23 cellular contexts compared by ENCODE assay signal in genomic region chr22:19088866-19089595, GRCh38. TPM values are rescaled to one million over a fixed set of nuclear protein-coding genes. Genes with fewer than 3 reads are reported as not detected.
DNase-seq lines count a peak whose midpoint lies in the region; ATAC-seq and TF ChIP-seq lines count a peak whose summit lies in the region.
"Had no signal": no experiment of that assay in that cellular context is flagged by ENCODE, and none has a peak within 500 bp of the region (broad histone marks: within the 10 kb centered on the region; RNA-seq: fewer than 3 reads in every experiment).

No MANE protein-coding gene starts in this region.

- peaks cover 21% of the 10 kb centered on the region for H3K4me1 Mint-ChIP-seq in activated naive CD8-positive, alpha-beta T cell treated with anti-CD3 and anti-CD28 coated beads for 36 hours
- peaks cover 16% of the 10 kb centered on the region for H3K4me1 Mint-ChIP-seq in activated naive CD8-positive, alpha-beta T cell treated with anti-CD3 and anti-CD28 coated beads, Interleukin-2, amount 50 U/mL, for 24 hours

- peak overlapping the region; percentile 30 for H3K4me3 Mint-ChIP-seq in activated naive CD8-positive, alpha-beta T cell treated with anti-CD3 and anti-CD28 coated beads for 36 hours
- H3K4me3 Mint-ChIP-seq in activated naive CD8-positive, alpha-beta T cell treated with anti-CD3 and anti-CD28 coated beads, Interleukin-2, amount 50 U/mL, for 24 hours = no peak overlapping the region
- H3K4me3 Mint-ChIP-seq: B cell; CD4-positive, alpha-beta T cell had no signal

- H3K27ac ChIP-seq in neutrophil = peak overlapping the region; percentile 96
- H3K27ac ChIP-seq: HL-60, SJCRH30 had no signal

- no peaks in the 10 kb centered on the region for H3K27me3 ChIP-seq in neutrophil
- H3K27me3 ChIP-seq: SJCRH30 had no signal

- no peaks in the 10 kb centered on the region for H3K9me3 Mint-ChIP-seq in activated naive CD8-positive, alpha-beta T cell treated with anti-CD3 and anti-CD28 coated beads for 36 hours
- H3K9me3 Mint-ChIP-seq in activated naive CD8-positive, alpha-beta T cell treated with anti-CD3 and anti-CD28 coated beads, Interleukin-2, amount 50 U/mL, for 24 hours = no peaks in the 10 kb centered on the region
- H3K9me3 Mint-ChIP-seq: CD4-positive, alpha-beta T cell had no signal

- TF ChIP-seq CTCF in neutrophil (IDR thresholded peaks at IDR 0.05) = no peak

- peaks cover 16% of the 10 kb centered on the region for H3K36me3 Mint-ChIP-seq in activated naive CD8-positive, alpha-beta T cell treated with anti-CD3 and anti-CD28 coated beads for 36 hours
- H3K36me3 Mint-ChIP-seq in activated naive CD8-positive, alpha-beta T cell treated with anti-CD3 and anti-CD28 coated beads, Interleukin-2, amount 50 U/mL, for 24 hours (ENCODE audit: low read depth) = peaks cover 19% of the 10 kb centered on the region

- ATAC-seq in activated naive CD8-positive, alpha-beta T cell treated with anti-CD3 and anti-CD28 coated beads, Interleukin-2, amount 50 U/mL, for 24 hours = no peak
- ATAC-seq in esophagus mucosa (peak; percentile 12), GM18505 (IDR thresholded peaks at IDR 0.05; ENCODE audit: unreplicated experiment) (no peak)
- ATAC-seq: HepG2 had no signal

- H3K4me3 ChIP-seq in neutrophil (ENCODE audit: low read depth in 1 of 2, low read length in 1 of 2) = no peak overlapping the region
- H3K4me3 ChIP-seq: SJCRH30 had no signal

- no peaks in the 10 kb centered on the region for H3K27me3 Mint-ChIP-seq in activated naive CD8-positive, alpha-beta T cell treated with anti-CD3 and anti-CD28 coated beads for 36 hours
- H3K27me3 Mint-ChIP-seq in activated naive CD8-positive, alpha-beta T cell treated with anti-CD3 and anti-CD28 coated beads, Interleukin-2, amount 50 U/mL, for 24 hours = no peaks in the 10 kb centered on the region
- H3K27me3 Mint-ChIP-seq: B cell; CD4-positive, alpha-beta T cell had no signal

- H3K27ac Mint-ChIP-seq in activated naive CD8-positive, alpha-beta T cell treated with anti-CD3 and anti-CD28 coated beads for 36 hours = no peak overlapping the region
- no peak overlapping the region for H3K27ac Mint-ChIP-seq in activated naive CD8-positive, alpha-beta T cell treated with anti-CD3 and anti-CD28 coated beads, Interleukin-2, amount 50 U/mL, for 24 hours
- H3K27ac Mint-ChIP-seq: B cell had no signal

- no peak for TF ChIP-seq POLR2A in GM18505 (IDR thresholded peaks at IDR 0.05; ENCODE audit: borderline replicate concordance, extremely low read depth, insufficient read depth, insufficient read length)

- no peaks in the 10 kb centered on the region for H3K9me3 ChIP-seq in neutrophil
- H3K9me3 ChIP-seq: SJCRH30 had no signal

- peaks cover 16% of the 10 kb centered on the region for H3K36me3 ChIP-seq in neutrophil
- H3K36me3 ChIP-seq: SJCRH30 had no signal

- H3K4me1 ChIP-seq in neutrophil (ENCODE audit: control insufficient read depth in 1 of 2, insufficient read depth in 1 of 2, low read depth in 1 of 2, low read length in 1 of 2) = peaks cover 84% of the 10 kb centered on the region in 2 experiments

- no peak for DNase-seq in activated naive CD8-positive, alpha-beta T cell treated with anti-CD3 and anti-CD28 coated beads for 36 hours
- no peak for DNase-seq in activated naive CD8-positive, alpha-beta T cell treated with anti-CD3 and anti-CD28 coated beads, Interleukin-2, amount 50 U/mL, for 24 hours
- DNase-seq in UCSD-AML1 (lab: John Stamatoyannopoulos, UW; ENCODE audit: unreplicated experiment) (no peak), T-helper 1 cell (no peak)
- DNase-seq: CD4-positive, alpha-beta T cell; COR-L47; DMS79; KBM-7; NCI-H1092 treated with DMSO at 0.1 percent for 48 hours; NCI-H1436 treated with DMSO at 0.1 percent for 48 hours; NCI-H2029; NCI-H2171 treated with DMSO at 0.1 percent for 48 hours; NCI-H524 treated with DMSO at 0.1 percent for 48 hours; NCI-H82; SJCRH30 had no signal

RNA-seq across cellular contexts. Expression of gene DGCR2, which starts 33.2 kb away (rescaled TPM):
- 10 to 100 TPM; 20.5 to 22.2 TPM for total RNA-seq in activated naive CD8-positive, alpha-beta T cell treated with anti-CD3 and anti-CD28 coated beads for 36 hours
- 46.6 TPM for total RNA-seq in esophagus mucosa

RNA-seq across cellular contexts. Expression of gene TSSK2, which starts 42.1 kb away (rescaled TPM):
- not detected for total RNA-seq in activated naive CD8-positive, alpha-beta T cell treated with anti-CD3 and anti-CD28 coated beads for 36 hours
- not detected for total RNA-seq in esophagus mucosa
- total RNA-seq: B cell, HepG2, HT-29, OCI-LY7, SJCRH30 had no signal

RNA-seq across cellular contexts. Expression of gene ESS2, which starts 55.4 kb away (rescaled TPM):
- 10 to 100 TPM; 16.8 to 18.0 TPM for total RNA-seq in activated naive CD8-positive, alpha-beta T cell treated with anti-CD3 and anti-CD28 coated beads for 36 hours
- 9.9 TPM for total RNA-seq in esophagus mucosa
